Comparison of ENCODE assay signal across 8 cellular contexts in the genomic region with DNA sequence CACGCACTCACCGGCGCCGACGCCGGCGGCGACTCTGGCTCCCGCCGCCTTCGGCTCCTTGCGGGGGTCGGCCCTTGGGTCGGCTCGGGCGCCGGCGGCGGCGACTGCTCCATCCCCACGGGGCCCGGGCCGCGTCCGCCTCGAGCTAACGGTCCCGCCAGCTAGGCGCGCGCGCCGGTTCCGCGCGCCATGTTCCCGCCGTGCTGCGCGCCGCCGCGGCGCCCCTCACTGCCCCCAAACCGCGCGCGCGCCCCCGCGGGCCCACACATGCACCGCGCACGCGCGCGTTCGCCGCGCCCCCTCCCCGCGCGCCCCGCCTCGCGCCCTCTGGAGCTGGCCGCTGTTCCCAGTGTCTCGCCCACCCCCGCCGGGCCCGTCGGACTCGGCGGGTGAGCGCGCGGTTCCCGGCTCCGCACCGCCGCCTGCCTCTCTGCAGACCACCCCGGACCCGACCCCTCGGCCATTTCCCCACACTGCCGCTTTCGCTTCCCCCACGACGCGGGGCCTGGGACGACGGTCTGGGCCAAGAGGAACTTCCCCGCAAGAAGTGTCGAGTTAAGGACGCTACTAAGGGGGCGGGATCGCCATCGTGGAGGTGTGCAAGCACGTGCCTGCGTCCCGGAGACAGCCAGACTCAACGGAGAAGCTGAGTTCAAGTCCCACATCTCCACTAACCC. TPM values are rescaled to one million over a fixed set of nuclear protein-coding genes. Genes with fewer than 3 reads are reported as not detected.
A peak's percentile ranks its signal among the peaks of the same experiment; 100 is the strongest.
DNase-seq lines count a peak whose midpoint lies in the region; ATAC-seq and TF ChIP-seq lines count a peak whose summit lies in the region.
"Not testable (repeated sequence)": the region's sequence is repeated elsewhere in the genome, so short reads cannot be mapped to it uniquely, and the experiment has no call there.

A gene (minus strand): TSS at position 230 of the 677 bp plus-strand sequence. CDS start 117 bp downstream, at position 113.

- H2BK120ac ChIP-seq in mesendoderm (ENCODE audit: low read depth, low read length) = not testable (repeated sequence)

- H3K4me2 ChIP-seq in mesendoderm (ENCODE audit: low read length) = peak within 1 kb of the TSS; percentile 28

- peak within 1 kb of the TSS; percentile 62 for H3K9ac ChIP-seq in mesendoderm (ENCODE audit: low read length)
- peak within 1 kb of the TSS; percentile 74 to 81 (median 81) for H3K9ac ChIP-seq in skeletal muscle tissue (ENCODE audit: low read depth in 1 of 3, low read length in 3 of 3)

- not testable (repeated sequence) for TF ChIP-seq EP300 in gastroesophageal sphincter (IDR thresholded peaks at IDR 0.05)

- not testable (repeated sequence) for H4K8ac ChIP-seq in mesendoderm (ENCODE audit: low read depth, low read length)

- not testable (repeated sequence) for H2BK5ac ChIP-seq in mesendoderm (ENCODE audit: low read length)

- peak; percentile 71 for ATAC-seq in gastroesophageal sphincter

- not testable (repeated sequence) for H3K36me3 ChIP-seq in gastroesophageal sphincter; mesendoderm (ENCODE audit: control insufficient read depth, insufficient read depth, low read length); skeletal muscle tissue (ENCODE audit: control insufficient read depth in 3 of 3, insufficient read depth in 3 of 3, low read length in 3 of 3)

- peaks cover 0 to 20% (median 0%) of the 10 kb centered on the region in 3 donors for H3K4me1 ChIP-seq in gastroesophageal sphincter
- not testable (repeated sequence) for H3K4me1 ChIP-seq in mesendoderm (ENCODE audit: control insufficient read depth, low read depth, low read length); skeletal muscle tissue (ENCODE audit: control insufficient read depth in 3 of 3, insufficient read depth in 3 of 3, low read length in 3 of 3)

- peak within 1 kb of the TSS; percentile 84 for H3K4me3 ChIP-seq in AG09309 (ENCODE audit: control insufficient read depth, low read depth, low read length)
- H3K4me3 ChIP-seq in gastroesophageal sphincter = peak within 1 kb of the TSS; percentile 63 to 92
- H3K4me3 ChIP-seq in mesendoderm (ENCODE audit: low read length) = peak within 1 kb of the TSS; percentile 15
- H3K4me3 ChIP-seq in skeletal muscle tissue (ENCODE audit: low read length in 3 of 3) = peak within 1 kb of the TSS; percentile 75 to 85 (median 79)

- H4K5ac ChIP-seq in mesendoderm (ENCODE audit: low read length) = not testable (repeated sequence)

- H3K79me1 ChIP-seq in mesendoderm (ENCODE audit: low read length) = not testable (repeated sequence)

- H3K56ac ChIP-seq in mesendoderm (ENCODE audit: low read length) = peak within 1 kb of the TSS; percentile 86

- H2BK15ac ChIP-seq in mesendoderm (replicated peaks; ENCODE audit: low read depth) = not testable (repeated sequence)

- H3K79me2 ChIP-seq in mesendoderm (ENCODE audit: control insufficient read depth, insufficient read depth, low read length) = not testable (repeated sequence)

- H3K9me3 ChIP-seq in gastroesophageal sphincter; skeletal muscle tissue (ENCODE audit: control insufficient read depth in 3 of 3, low read length in 3 of 3): not testable (repeated sequence)

- peak; percentile 44 to 73 for TF ChIP-seq POLR2A in gastroesophageal sphincter (IDR thresholded peaks at IDR 0.05)

- H2AK5ac ChIP-seq in mesendoderm (ENCODE audit: low read length) = not testable (repeated sequence)

- H3K4ac ChIP-seq in mesendoderm (ENCODE audit: low read depth, low read length) = not testable (repeated sequence)

- H3K23ac ChIP-seq in mesendoderm (ENCODE audit: low read length) = not testable (repeated sequence)

- TF ChIP-seq CTCF in AG09309 (IDR thresholded peaks at IDR 0.05; ENCODE audit: control insufficient read depth, insufficient read depth, low read depth, low read length, missing control alignments); GM20000 (IDR thresholded peaks at IDR 0.05; ENCODE audit: extremely low read depth, missing control alignments): not testable (repeated sequence)
- TF ChIP-seq CTCF in gastroesophageal sphincter (IDR thresholded peaks at IDR 0.05) = peak in 1 of 4 experiments; percentile 41

- not testable (repeated sequence) for H3K18ac ChIP-seq in mesendoderm (ENCODE audit: low read length)

- not testable (repeated sequence) for DNase-seq in AG09309 (ENCODE audit: low read depth)
- DNase-seq in GM20000 (ENCODE audit: low spot score) (peak; percentile 49), NCI-H2081 (lab: John Stamatoyannopoulos, UW) (peak; percentile 65 to 75), T1000 (lab: John Stamatoyannopoulos, UW) (peak; percentile 71), astrocyte of the hippocampus (ENCODE audit: low read depth, low spot score) (peak; percentile 93), mesendoderm (peak; percentile 76)

- H3K27me3 ChIP-seq in gastroesophageal sphincter; mesendoderm (ENCODE audit: insufficient read depth, low read length, poor library complexity); skeletal muscle tissue (ENCODE audit: control insufficient read depth in 3 of 3, insufficient read depth in 3 of 3, low read length in 3 of 3): not testable (repeated sequence)

- H3K27ac ChIP-seq in gastroesophageal sphincter = peak within 1 kb of the TSS in 3 of 4 donors; percentile 68 to 86 (median 83)
- not testable (repeated sequence) for H3K27ac ChIP-seq in mesendoderm (ENCODE audit: low read depth, low read length); skeletal muscle tissue (ENCODE audit: low read depth, low read length)

- WGBS in gastroesophageal sphincter (ENCODE audit: low coverage in 1 of 2), 2 donors = 1% methylated on average over 12 of the region's 101 CpGs; no CpG with 5 or more reads in 1 of the 2 donors
- WGBS in mesendoderm (ENCODE audit: extremely low coverage, insufficient coverage, low lambda C conversion rate) = no CpG with 5 or more reads among the region's 101 CpGs

RNA-seq across cellular contexts. Expression of the gene that starts here (rescaled TPM):
- total RNA-seq in gastroesophageal sphincter (100 to 1,000 TPM in 1 of 4 donors, 10 to 100 TPM in 3; 35.1 to 138 (median 50.8) TPM), skeletal muscle tissue (27.1 TPM)
- 3.9 TPM for polyA plus RNA-seq in mesendoderm (2013, experiment 1 of 2)
- polyA plus RNA-seq in mesendoderm (2013, experiment 2 of 2) = 5.3 TPM

Comparison
In these comparisons a context has a peak if more than half of its experiments do, and no peak if none do; other contexts are left out.
1. H3K4me3 ChIP-seq: peak in every context shown above with its lines; median percentile 84 in AG09309; 79 in skeletal muscle tissue; 78 in gastroesophageal sphincter; 15 in mesendoderm.